In the genomic region with DNA sequence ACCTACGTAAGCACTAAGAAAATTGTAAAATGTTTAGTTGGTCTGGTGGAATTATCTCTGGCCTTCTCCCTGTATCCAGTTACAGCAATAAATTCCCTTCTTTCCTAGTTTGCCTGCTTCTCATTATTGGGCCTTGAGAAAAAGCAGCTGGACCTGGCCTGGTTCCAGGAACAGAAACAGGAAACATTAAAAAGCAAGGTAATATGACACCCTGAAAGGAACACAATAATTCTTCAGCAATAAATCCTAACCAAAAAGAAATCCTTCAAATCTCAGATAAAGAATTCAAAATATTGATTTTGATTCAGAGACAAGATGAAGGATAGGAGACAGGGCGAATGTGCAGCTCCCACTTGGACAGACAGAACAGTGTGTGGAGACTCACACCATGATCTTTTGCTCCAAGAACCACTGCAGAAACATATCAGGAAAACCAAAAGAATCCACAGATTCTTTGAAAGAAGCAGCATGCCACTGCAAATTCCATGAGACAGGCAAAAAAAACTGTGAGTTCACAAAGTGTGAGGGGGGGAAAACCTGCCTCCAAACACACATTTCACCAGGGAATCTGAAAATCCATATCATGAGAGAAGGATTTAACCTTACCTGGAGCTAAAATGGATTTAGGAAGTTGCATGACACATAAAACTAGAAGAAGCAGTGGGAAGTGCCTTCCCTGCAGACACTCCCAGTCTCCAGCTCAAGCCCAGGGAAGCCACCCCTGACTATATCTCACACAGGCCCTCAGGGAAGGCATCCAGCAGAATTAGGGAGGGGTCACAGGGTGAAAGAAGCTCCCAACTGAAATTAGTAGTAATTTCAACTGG, we compare ENCODE assay signal across 12 cellular contexts. TPM values are rescaled to one million over a fixed set of nuclear protein-coding genes. Genes with fewer than 3 reads are reported as not detected.
DNase-seq lines count a peak whose midpoint lies in the region; ATAC-seq, FAIRE-seq and TF ChIP-seq lines count a peak whose summit lies in the region.
"Had no signal": no experiment of that assay in that cellular context is flagged by ENCODE, and none has a peak within 500 bp of the region (broad histone marks: within the 10 kb centered on the region; RNA-seq: fewer than 3 reads in every experiment).

No MANE protein-coding gene starts in this region.

- CTCF ChIA-PET in PC-3 (lab: Charles Lee) = no interaction called here

- H3K79me2 ChIP-seq in PC-3 (ENCODE audit: low read length) = no peaks in the 10 kb centered on the region

- H3K9me3 ChIP-seq in PC-3 (ENCODE audit: low read length) = peaks cover 11% of the 10 kb centered on the region; the same call in 1 of the 2 replicates
- H3K9me3 ChIP-seq in psoas muscle = peaks cover 8% of the 10 kb centered on the region

- peak overlapping the region; percentile 35; the same call in 1 of the 2 replicates for H3K4me2 ChIP-seq in PC-3 (ENCODE audit: low read length)

- no TSS peak for BruUV-seq in PC-3 (replicated peaks; lab: Mats Ljungman, UMichigan)

- ATAC-seq in PC-3 = peak; percentile 64
- no peak for ATAC-seq in HG02840 (IDR thresholded peaks at IDR 0.05; ENCODE audit: low FRiP score, unreplicated experiment)
- ATAC-seq in psoas muscle = no peak
- ATAC-seq: naive thymus-derived CD8-positive, alpha-beta T cell had no signal

- peaks cover 19% of the 10 kb centered on the region for H3K4me1 ChIP-seq in PC-3 (ENCODE audit: insufficient read depth, low read length)
- no peaks in the 10 kb centered on the region for H3K4me1 ChIP-seq in psoas muscle

- TF ChIP-seq CTCF in PC-3 (conservative IDR thresholded peaks at IDR 0.05; ENCODE audit: low read depth, low read length) = no peak
- no peak for TF ChIP-seq CTCF in fibroblast of villous mesenchyme (IDR thresholded peaks at IDR 0.05; ENCODE audit: insufficient read depth, low read depth, low read length)
- no peak for TF ChIP-seq CTCF in psoas muscle (IDR thresholded peaks at IDR 0.05)

- H3K4me3 ChIP-seq in PC-3 (ENCODE audit: low read length) = no peak overlapping the region
- no peak overlapping the region for H3K4me3 ChIP-seq in fibroblast of villous mesenchyme (ENCODE audit: low read depth, low read length)
- no peak overlapping the region for H3K4me3 ChIP-seq in psoas muscle

- H3K36me3 ChIP-seq in PC-3 (ENCODE audit: low read depth, low read length) = no peaks in the 10 kb centered on the region
- H3K36me3 ChIP-seq in psoas muscle (ENCODE audit: insufficient read depth in 1 of 2, low read depth in 1 of 2) = no peaks in the 10 kb centered on the region

- WGBS in psoas muscle, 3 donors = 45 to 65% (median 63%) methylated on average over 2 of the region's 2 CpGs

- no peaks in the 10 kb centered on the region for H3K9me2 ChIP-seq in PC-3 (replicated peaks; ENCODE audit: low read length)

- no peaks in the 10 kb centered on the region for H4K20me1 ChIP-seq in PC-3 (ENCODE audit: low read length)

- H3K9ac ChIP-seq in PC-3 (ENCODE audit: low read length) = no peak overlapping the region

- DNase-seq in NCI-H2171 treated with DMSO at 0.1 percent for 48 hours (lab: John Stamatoyannopoulos, UW) (peak; percentile 55), NCI-H2171 (lab: John Stamatoyannopoulos, UW) (no peak), PC-3 (peak; percentile 73), fibroblast of villous mesenchyme (ENCODE audit: low read depth) (peak; percentile 88), urothelium cell line (ENCODE audit: low spot score) (peak; percentile 50), amniotic stem cell (lab: John Stamatoyannopoulos, UW) (no peak), psoas muscle (no peak)
- DNase-seq: ACHN; effector memory CD4-positive, alpha-beta T cell; naive thymus-derived CD8-positive, alpha-beta T cell had no signal

- intact Hi-C loops in PC-3 (cut with micrococcal nuclease) = no loop called here
- intact Hi-C loops in psoas muscle (cut with DNase I) = no loop called here

- no peaks in the 10 kb centered on the region for H3F3A ChIP-seq in PC-3 (ENCODE audit: low read length, unreplicated experiment)

- POLR2A ChIA-PET in PC-3 (lab: Charles Lee; ENCODE audit: unreplicated experiment) = interaction anchor here (0.6 to 0.7 kb wide), 3 partner anchors 31 to 943 kb away, joined by 3 to 38 read pairs (median 3); no protein-coding TSS in a partner anchor

- H3K27me3 ChIP-seq in PC-3 (ENCODE audit: low read length) = peaks cover 5% of the 10 kb centered on the region
- H3K27me3 ChIP-seq in psoas muscle (ENCODE audit: insufficient read depth in 3 of 3, low read length in 2 of 3) = peaks cover 0 to 3% (median 0%) of the 10 kb centered on the region in 3 donors

- H2AFZ ChIP-seq in PC-3 (ENCODE audit: low read length) = no peak overlapping the region

- H3K27ac ChIP-seq in PC-3 (ENCODE audit: low read length) (no peak overlapping the region), psoas muscle (no peak overlapping the region)

- no peak for FAIRE-seq in urothelium cell line (lab: Jason Lieb, UNC)

RNA-seq across cellular contexts. Expression of gene TREM1, which starts 28.9 kb away (rescaled TPM):
- total RNA-seq in PC-3 (2014; rRNA removed) = 0.98 TPM in 1 of 2 replicates, not detected in the other
- not detected in 2 replicates for total RNA-seq in fibroblast of villous mesenchyme
- total RNA-seq in psoas muscle = 1 to 10 TPM in 1 of 4 donors, under 1 TPM in 3; 0.54 to 3.0 (median 0.65) TPM
- 1 to 10 TPM in 1 of 3 donors, under 1 TPM in 2; 0.21 to 4.0 (median 0.26) TPM for polyA plus RNA-seq in psoas muscle
- total RNA-seq: activated CD8-positive, alpha-beta memory T cell treated with anti-CD3 and anti-CD28 coated beads for 36 hours; naive thymus-derived CD8-positive, alpha-beta T cell had no signal

RNA-seq across cellular contexts. Expression of gene TREML4, which starts 29.4 kb away (rescaled TPM):
- not detected in 2 replicates for total RNA-seq in PC-3 (2014; rRNA removed)
- total RNA-seq in fibroblast of villous mesenchyme = not detected in 2 replicates
- total RNA-seq in psoas muscle = not detected
- under 1 TPM in 1 of 3 donors, not detected in 2; 0.01 TPM for polyA plus RNA-seq in psoas muscle
- total RNA-seq: activated CD8-positive, alpha-beta memory T cell treated with anti-CD3 and anti-CD28 coated beads for 36 hours; naive thymus-derived CD8-positive, alpha-beta T cell had no signal
- polyA plus RNA-seq: naive thymus-derived CD8-positive, alpha-beta T cell had no signal

RNA-seq across cellular contexts. Expression of gene TREML2, which starts 56.6 kb away (rescaled TPM):
- total RNA-seq in PC-3 (2014; rRNA removed) (not detected in 2 replicates), fibroblast of villous mesenchyme (not detected in 2 replicates), psoas muscle (under 1 TPM; 0.06 to 0.20 (median 0.10) TPM)
- polyA plus RNA-seq in psoas muscle = under 1 TPM in 1 of 3 donors, not detected in 2; 0.01 TPM

Comparison
In these comparisons a context has a peak if more than half of its experiments do, and no peak if none do; other contexts are left out.
1. DNase-seq: peak in NCI-H2171 treated with DMSO at 0.1 percent for 48 hours (single experiment), PC-3 (single experiment), fibroblast of villous mesenchyme (single experiment) and urothelium cell line (single experiment); none in NCI-H2171 (single experiment), amniotic stem cell (single experiment) and psoas muscle (0 of 2).